ENCODE assay signal across 17 cellular contexts in genomic region chr15:66692391-66692790, GRCh38. TPM values are rescaled to one million over a fixed set of nuclear protein-coding genes. Genes with fewer than 3 reads are reported as not detected.
DNase-seq lines count a peak whose midpoint lies in the region; ATAC-seq and TF ChIP-seq lines count a peak whose summit lies in the region.
"Had no signal": no experiment of that assay in that cellular context is flagged by ENCODE, and none has a peak within 500 bp of the region (broad histone marks: within the 10 kb centered on the region; RNA-seq: fewer than 3 reads in every experiment).

No MANE protein-coding gene starts in this region.

- H3K36me3 Mint-ChIP-seq in CD8-positive, alpha-beta T cell, result no peaks in the 10 kb centered on the region
- no peaks in the 10 kb centered on the region for H3K36me3 Mint-ChIP-seq in nephron progenitor cell (ENCODE audit: low read depth)
- no peaks in the 10 kb centered on the region for H3K36me3 Mint-ChIP-seq in endothelial cell (ENCODE audit: low read depth, unreplicated experiment)
- H3K36me3 Mint-ChIP-seq: type B pancreatic cell had no signal

- CTCF ChIA-PET in CD8-positive, alpha-beta T cell (lab: Charles Lee), result no interaction called here

- H3K27ac Mint-ChIP-seq in CD8-positive, alpha-beta T cell, result peak overlapping the region; percentile 50
- H3K27ac Mint-ChIP-seq in nephron progenitor cell (peak overlapping the region; percentile 83), endothelial cell (ENCODE audit: unreplicated experiment) (no peak overlapping the region)
- H3K27ac Mint-ChIP-seq: type B pancreatic cell had no signal

- no peak for TF ChIP-seq CTCF in CD8-positive, alpha-beta T cell (IDR thresholded peaks at IDR 0.05)
- TF ChIP-seq CTCF in cardiac muscle cell (IDR thresholded peaks at IDR 0.05; ENCODE audit: low read depth, low read length), result no peak
- TF ChIP-seq CTCF in nephron progenitor cell (IDR thresholded peaks at IDR 0.05), result no peak
- TF ChIP-seq CTCF in tibial artery (IDR thresholded peaks at IDR 0.05), result no peak
- no peak for TF ChIP-seq CTCF in endothelial cell (IDR thresholded peaks at IDR 0.05; ENCODE audit: unreplicated experiment)

- H3K9me3 Mint-ChIP-seq in CD8-positive, alpha-beta T cell, result no peaks in the 10 kb centered on the region
- H3K9me3 Mint-ChIP-seq in nephron progenitor cell (no peaks in the 10 kb centered on the region), endothelial cell (ENCODE audit: unreplicated experiment) (no peaks in the 10 kb centered on the region)
- H3K9me3 Mint-ChIP-seq: type B pancreatic cell had no signal

- POLR2A ChIA-PET in CD8-positive, alpha-beta T cell (lab: Charles Lee), result no interaction called here

- no peak overlapping the region for H3K4me3 Mint-ChIP-seq in CD8-positive, alpha-beta T cell
- H3K4me3 Mint-ChIP-seq in nephron progenitor cell (no peak overlapping the region), endothelial cell (ENCODE audit: unreplicated experiment) (no peak overlapping the region)
- H3K4me3 Mint-ChIP-seq: type B pancreatic cell had no signal

- no peak overlapping the region for H3K27ac ChIP-seq in CD8-positive, alpha-beta T cell (ENCODE audit: low read depth, low read length)
- H3K27ac ChIP-seq in KOPT-K1 (ENCODE audit: low read depth, low read length, poor library complexity, severe bottlenecking), result peak overlapping the region; percentile 65
- peak overlapping the region; percentile 81 for H3K27ac ChIP-seq in cardiac muscle cell
- no peak overlapping the region for H3K27ac ChIP-seq in tibial artery
- H3K27ac ChIP-seq: C4-2B had no signal

- H3K27me3 ChIP-seq in CD8-positive, alpha-beta T cell (ENCODE audit: insufficient read depth, low read length), result no peaks in the 10 kb centered on the region
- H3K27me3 ChIP-seq in cardiac muscle cell, result no peaks in the 10 kb centered on the region
- H3K27me3 ChIP-seq in tibial artery, result no peaks in the 10 kb centered on the region

- DNase-seq in CD8-positive, alpha-beta T cell, result no peak
- DNase-seq in cardiac muscle cell (ENCODE audit: low read depth in 1 of 2, low spot score in 1 of 2) (no peak), nephron progenitor cell (no peak), ecto neural progenitor cell (ENCODE audit: low spot score) (no peak), tibial artery (no peak), endothelial cell (ENCODE audit: low spot score) (no peak)
- DNase-seq: cerebellar nuclear complex, DMS53, Karpas-422, NCI-H1092 treated with DMSO at 0.1 percent for 48 hours, NCI-H526 treated with DMSO at 0.1 percent for 48 hours, PC-3 had no signal

- no peaks in the 10 kb centered on the region for H3K9me3 ChIP-seq in CD8-positive, alpha-beta T cell (ENCODE audit: low read length)
- H3K9me3 ChIP-seq in KOPT-K1 (ENCODE audit: insufficient read depth, low read length, poor library complexity, severe bottlenecking) (no peaks in the 10 kb centered on the region), cardiac muscle cell (ENCODE audit: low read depth) (no peaks in the 10 kb centered on the region), tibial artery (no peaks in the 10 kb centered on the region)
- H3K9me3 ChIP-seq: HAP-1 had no signal

- no peaks in the 10 kb centered on the region for H3K27me3 Mint-ChIP-seq in CD8-positive, alpha-beta T cell (ENCODE audit: low read depth)
- H3K27me3 Mint-ChIP-seq in nephron progenitor cell (ENCODE audit: low read depth, poor library complexity), result peaks cover 3% of the 10 kb centered on the region
- H3K27me3 Mint-ChIP-seq in endothelial cell (ENCODE audit: unreplicated experiment), result peaks cover 4% of the 10 kb centered on the region
- H3K27me3 Mint-ChIP-seq: type B pancreatic cell had no signal

- H3K36me3 ChIP-seq in CD8-positive, alpha-beta T cell (ENCODE audit: insufficient read depth, low read length), result no peaks in the 10 kb centered on the region
- H3K36me3 ChIP-seq in KOPT-K1 (ENCODE audit: insufficient read depth, low read length) (no peaks in the 10 kb centered on the region), cardiac muscle cell (no peaks in the 10 kb centered on the region), tibial artery (no peaks in the 10 kb centered on the region)
- H3K36me3 ChIP-seq: HAP-1 had no signal

- intact Hi-C loops in CD8-positive, alpha-beta T cell (cut with DNase I, micrococcal nuclease), result no loop called here
- intact Hi-C loops in tibial artery (cut with DNase I; ENCODE audit: low total_unique reads), result no loop called here

- no peak overlapping the region for H3K4me3 ChIP-seq in CD8-positive, alpha-beta T cell (ENCODE audit: low read depth, low read length)
- H3K4me3 ChIP-seq in cardiac muscle cell (no peak overlapping the region), tibial artery (no peak overlapping the region)
- H3K4me3 ChIP-seq: HAP-1 had no signal

- H3K4me1 Mint-ChIP-seq in CD8-positive, alpha-beta T cell (ENCODE audit: low read depth), result peaks cover 23% of the 10 kb centered on the region
- H3K4me1 Mint-ChIP-seq in nephron progenitor cell (peaks cover 37% of the 10 kb centered on the region), endothelial cell (ENCODE audit: unreplicated experiment) (peaks cover 7% of the 10 kb centered on the region)

- peaks cover 18% of the 10 kb centered on the region for H3K4me1 ChIP-seq in CD8-positive, alpha-beta T cell (ENCODE audit: insufficient read depth, low read length)
- H3K4me1 ChIP-seq in cardiac muscle cell (ENCODE audit: low read depth), result peaks cover 43% of the 10 kb centered on the region
- no peaks in the 10 kb centered on the region for H3K4me1 ChIP-seq in tibial artery
- H3K4me1 ChIP-seq: HAP-1 had no signal

- no peak for ATAC-seq in CD8-positive, alpha-beta T cell
- ATAC-seq in HG03097 (IDR thresholded peaks at IDR 0.05; ENCODE audit: low FRiP score, unreplicated experiment), result no peak
- ATAC-seq: PC-3 had no signal

RNA-seq across cellular contexts. Expression of gene SMAD6, which starts 9.6 kb away (rescaled TPM):
- under 1 TPM; 0.56 to 0.73 TPM for total RNA-seq in CD8-positive, alpha-beta T cell
- 232 and 274 TPM in 2 replicates for total RNA-seq in cardiac muscle cell
- polyA plus RNA-seq in cardiac muscle cell, result 106 and 155 TPM in 2 replicates
- 21.3 TPM for total RNA-seq in endothelial cell (ENCODE audit: unreplicated experiment)

Comparison
In these comparisons a context has a peak if more than half of its experiments do, and no peak if none do; other contexts are left out.
1. H3K27ac ChIP-seq: peak in KOPT-K1 (single experiment) and cardiac muscle cell (single experiment); none in CD8-positive, alpha-beta T cell (single experiment) and tibial artery (0 of 2).
2. RNA of gene SMAD6, which starts 9.6 kb away (total RNA-seq): 232 to 274 TPM in cardiac muscle cell and 21.3 TPM in endothelial cell (single experiment); 0.56 to 0.73 TPM in CD8-positive, alpha-beta T cell; every median in the first group is over 10 times any median in the second.